1 cellular context compared by ENCODE assay signal in the genomic region with DNA sequence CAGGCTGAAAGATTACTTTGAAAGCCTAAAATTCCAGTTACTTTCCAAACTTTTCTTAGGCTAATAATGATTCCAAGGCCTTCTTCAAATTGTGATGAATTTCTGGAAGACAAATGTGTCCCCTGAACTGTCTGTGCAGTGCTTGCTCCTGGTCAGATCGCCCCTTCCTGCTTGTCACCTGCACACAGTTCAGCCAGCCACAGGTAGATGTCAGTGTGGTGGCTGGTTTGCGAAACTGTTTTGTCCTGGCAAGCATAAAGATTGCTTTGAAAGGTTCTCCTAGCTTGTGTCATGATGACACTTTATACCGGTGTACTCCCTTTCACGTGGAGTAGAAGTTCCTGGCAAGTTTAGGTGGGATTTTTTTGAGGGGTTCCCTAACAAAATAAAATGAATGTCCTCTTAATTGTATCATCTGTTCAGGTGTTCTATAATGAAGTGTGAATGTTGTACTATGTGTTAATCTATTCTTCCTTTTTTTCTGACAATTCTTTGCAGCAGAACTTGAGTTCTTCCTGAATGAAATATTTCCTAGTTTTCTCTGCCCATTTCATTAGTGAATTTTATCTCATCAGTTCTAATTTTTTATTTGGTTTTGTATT.
TF ChIP-seq lines count a peak whose summit lies in the region.

No MANE protein-coding gene starts in this region.

TF ChIP-seq in neural cell, 6 proteins besides CTCF, POLR2A, EP300 and RAD21 (continued from another document):
- TF ChIP-seq REST (IDR thresholded peaks at IDR 0.05; ENCODE audit: borderline replicate concordance) = no peak
TF ChIP-seq in neural cell: peak in this region for 1.
